29 cellular contexts compared by ENCODE assay signal in genomic region chr7:77346441-77346840, GRCh38.
"Had no signal": no experiment of that assay in that cellular context is flagged by ENCODE, and none has a peak within 500 bp of the region (broad histone marks: within the 10 kb centered on the region; RNA-seq: fewer than 3 reads in every experiment).

No MANE protein-coding gene starts in this region.

- H3K27me3 ChIP-seq: colonic mucosa, dorsolateral prefrontal cortex, esophagus muscularis mucosa, esophagus squamous epithelium, foreskin keratinocyte, gastrocnemius medialis, gastroesophageal sphincter, heart left ventricle, heart right ventricle had no signal

- H3K4me1 ChIP-seq: colonic mucosa, foreskin keratinocyte, gastrocnemius medialis had no signal

- H3K4me3 Mint-ChIP-seq: dendritic cell treated with granulocyte-macrophage colony-stimulating factor and Interleukin-4, amounts not matched to agents 40 ng/mL and 50 ng/mL, for 4 days; effector memory CD8-positive, alpha-beta T cell; endodermal cell had no signal

- H3K27ac Mint-ChIP-seq: dendritic cell treated with granulocyte-macrophage colony-stimulating factor and Interleukin-4, amounts not matched to agents 40 ng/mL and 50 ng/mL, for 4 days; effector memory CD8-positive, alpha-beta T cell had no signal

- H3K4me3 ChIP-seq: colonic mucosa, coronary artery, dorsolateral prefrontal cortex, esophagus muscularis mucosa, esophagus squamous epithelium, gastrocnemius medialis, gastroesophageal sphincter, heart left ventricle, heart right ventricle had no signal

- H3K27ac ChIP-seq: colonic mucosa, coronary artery, dorsolateral prefrontal cortex, epithelial cell of prostate, esophagus squamous epithelium, foreskin keratinocyte, gastroesophageal sphincter had no signal

- H3K9me3 Mint-ChIP-seq: dendritic cell treated with granulocyte-macrophage colony-stimulating factor and Interleukin-4, amounts not matched to agents 40 ng/mL and 50 ng/mL, for 4 days; effector memory CD8-positive, alpha-beta T cell; endodermal cell had no signal

- H3K27me3 Mint-ChIP-seq: dendritic cell treated with granulocyte-macrophage colony-stimulating factor and Interleukin-4, amounts not matched to agents 40 ng/mL and 50 ng/mL, for 4 days; effector memory CD8-positive, alpha-beta T cell had no signal

- H3K9me3 ChIP-seq: colonic mucosa, esophagus muscularis mucosa, esophagus squamous epithelium, gastrocnemius medialis, gastroesophageal sphincter, heart left ventricle, heart right ventricle had no signal

- FAIRE-seq: colon, endometrium, endothelial cell of umbilical vein, frontal cortex had no signal

- H3K36me3 ChIP-seq: colonic mucosa, esophagus muscularis mucosa, esophagus squamous epithelium, gastrocnemius medialis, gastroesophageal sphincter, heart left ventricle had no signal

- ATAC-seq: effector memory CD8-positive, alpha-beta T cell; esophagus mucosa; foreskin keratinocyte; gastrocnemius medialis; gastroesophageal sphincter; heart left ventricle; heart right ventricle had no signal

- DNase-seq: colonic mucosa; cortex of kidney; dermis blood vessel endothelial cell; dorsolateral prefrontal cortex; effector CD4-positive, alpha-beta T cell; effector CD8-positive, alpha-beta T cell; effector memory CD4-positive, alpha-beta T cell; effector memory CD8-positive, alpha-beta T cell; endodermal cell; erythroblast; esophagus squamous epithelium; foreskin fibroblast; foreskin keratinocyte; foreskin melanocyte; gastrocnemius medialis; glutamatergic neuron; head of caudate nucleus; heart left ventricle; heart right ventricle had no signal
